8 cellular contexts compared by ENCODE assay signal in genomic region chr3:107927361-107928083, GRCh38.
DNase-seq lines count a peak whose midpoint lies in the region; ATAC-seq and TF ChIP-seq lines count a peak whose summit lies in the region.

No MANE protein-coding gene starts in this region.

- intact Hi-C loops in tibial artery (cut with DNase I; ENCODE audit: low total_unique reads), result loop anchor here (10.0 kb wide), 1 partner anchor 167 kb away; the partner anchor contains the start of gene CD47

- H3K4me3 Mint-ChIP-seq in H9, result peak overlapping the region; percentile 72 to 85
- peak overlapping the region; percentile 87 for H3K4me3 Mint-ChIP-seq in activated naive CD8-positive, alpha-beta T cell treated with anti-CD3 and anti-CD28 coated beads, Interleukin-2, amount 10 ng/mL, durations not matched to agents 7 days and 5 days

- peaks cover 13 to 16% of the 10 kb centered on the region in 2 experiments for H3K4me1 Mint-ChIP-seq in H9
- H3K4me1 Mint-ChIP-seq in activated naive CD8-positive, alpha-beta T cell treated with anti-CD3 and anti-CD28 coated beads, Interleukin-2, amount 10 ng/mL, durations not matched to agents 7 days and 5 days, result peaks cover 8% of the 10 kb centered on the region

- TF ChIP-seq RAD21 in SK-N-SH (IDR thresholded peaks at IDR 0.05; ENCODE audit: low read length), result peak; percentile 72

- H3K9ac ChIP-seq in ES-I3 (ENCODE audit: low read depth, low read length) (peak overlapping the region; percentile 72; the same call in 1 of the 2 replicates), H9 (ENCODE audit: extremely low read depth, insufficient read length, low read length) (no peak overlapping the region), SK-N-SH (0 out of 2 replicates have a peak overlapping the region, but pooled peaks have one; percentile 27), parathyroid adenoma (no peak overlapping the region)

- no peak overlapping the region for H4K91ac ChIP-seq in H9 (ENCODE audit: insufficient read length, low read depth, low read length)

- H2AK5ac ChIP-seq in H9 (ENCODE audit: insufficient read length, low read length), result no peak overlapping the region

- no peak overlapping the region for H2BK120ac ChIP-seq in H9 (ENCODE audit: low read depth, low read length, poor library complexity, severe bottlenecking)

- no peak overlapping the region; a peak in 1 of 7 replicates for H3K27ac Mint-ChIP-seq in H9
- peak overlapping the region; percentile 73 for H3K27ac Mint-ChIP-seq in activated naive CD8-positive, alpha-beta T cell treated with anti-CD3 and anti-CD28 coated beads, Interleukin-2, amount 10 ng/mL, durations not matched to agents 7 days and 5 days

- no peak overlapping the region for H3K56ac ChIP-seq in H9 (ENCODE audit: insufficient read length, low read depth, low read length)

- no peak overlapping the region for H2BK15ac ChIP-seq in H9 (ENCODE audit: low read depth, low read length)

- H2BK20ac ChIP-seq in H9 (ENCODE audit: low read depth, low read length, poor library complexity, severe bottlenecking), result no peak overlapping the region

- CTCF ChIA-PET in SK-N-SH (lab: Yijun Ruan, JAX), result interaction anchor here (0.6 to 3.9 kb wide), 77 partner anchors 8 to 692 kb away, joined by 3 to 25 read pairs (median 4); no protein-coding TSS in a partner anchor

- no peak overlapping the region for H2BK12ac ChIP-seq in H9 (ENCODE audit: insufficient read length, low read depth, low read length)

- TF ChIP-seq EP300 in SK-N-SH (IDR thresholded peaks at IDR 0.05; ENCODE audit: borderline replicate concordance in 1 of 2, low read depth in 1 of 2, low read length in 1 of 2), result peak in 1 of 2 experiments; percentile 8; a peak in 1 of 4 replicates

- no peak overlapping the region for H2BK5ac ChIP-seq in H9 (ENCODE audit: insufficient read length, low read length)

- no peak overlapping the region for H3K18ac ChIP-seq in H9 (ENCODE audit: insufficient read length, low read depth, low read length)

- H4K8ac ChIP-seq in H9 (replicated peaks; ENCODE audit: insufficient read length, low read depth, low read length), result no peak overlapping the region

- H3K79me2 ChIP-seq in H9 (ENCODE audit: insufficient read depth, low read length) (no peaks in the 10 kb centered on the region), SK-N-SH (ENCODE audit: insufficient read depth) (no peaks in the 10 kb centered on the region), parathyroid adenoma (no peaks in the 10 kb centered on the region)

- H3K79me1 ChIP-seq in H9 (ENCODE audit: insufficient read depth, low read depth, low read length, poor library complexity, severe bottlenecking), result no peaks in the 10 kb centered on the region

- peaks cover 0 to 5% (median 0%) of the 10 kb centered on the region in 3 experiments; a peak in 2 of 7 replicates for H3K36me3 Mint-ChIP-seq in H9 (ENCODE audit: insufficient read depth in 1 of 3, low read depth in 3 of 3)
- no peaks in the 10 kb centered on the region for H3K36me3 Mint-ChIP-seq in activated naive CD8-positive, alpha-beta T cell treated with anti-CD3 and anti-CD28 coated beads, Interleukin-2, amount 10 ng/mL, durations not matched to agents 7 days and 5 days

- peak overlapping the region; percentile 87 for H2AFZ ChIP-seq in H9 (ENCODE audit: low read length)
- H2AFZ ChIP-seq in SK-N-SH (ENCODE audit: low read depth), result peak overlapping the region; percentile 91
- H2AFZ ChIP-seq in parathyroid adenoma, result peak overlapping the region; percentile 94

- peak; percentile 96 for ATAC-seq in activated naive CD8-positive, alpha-beta T cell treated with anti-CD3 and anti-CD28 coated beads, Interleukin-2, amount 10 ng/mL, durations not matched to agents 7 days and 5 days (ENCODE audit: low read depth)

- no peaks in the 10 kb centered on the region for H3F3A ChIP-seq in SK-N-SH (replicated peaks; ENCODE audit: insufficient read depth)

- H3K9me3 Mint-ChIP-seq in H9, result no peaks in the 10 kb centered on the region
- H3K9me3 Mint-ChIP-seq in activated naive CD8-positive, alpha-beta T cell treated with anti-CD3 and anti-CD28 coated beads, Interleukin-2, amount 10 ng/mL, durations not matched to agents 7 days and 5 days, result no peaks in the 10 kb centered on the region

- H3T11ph ChIP-seq in H9 (ENCODE audit: low read length), result no peak overlapping the region

- no peaks in the 10 kb centered on the region for H3K9me2 ChIP-seq in SK-N-SH

- H3K4ac ChIP-seq in H9 (ENCODE audit: low read depth, low read length), result no peak overlapping the region

- H3K4me2 ChIP-seq in H9 (ENCODE audit: insufficient read depth, insufficient read length, low read length) (peak overlapping the region; percentile 53), SK-N-SH (peak overlapping the region; percentile 92), parathyroid adenoma (ENCODE audit: low read length) (peak overlapping the region; percentile 94)

- peak overlapping the region; percentile 64 for H3K4me3 ChIP-seq in MG63
- H3K4me3 ChIP-seq in SK-N-SH (ENCODE audit: low read depth in 2 of 2, low read length in 1 of 2), result peak overlapping the region; percentile 64 to 72
- H3K4me3 ChIP-seq in cardiac muscle cell, result peak overlapping the region; percentile 37
- H3K4me3 ChIP-seq in parathyroid adenoma (ENCODE audit: low read depth, low read length), result peak overlapping the region; percentile 60
- peak overlapping the region; percentile 56 to 58 for H3K4me3 ChIP-seq in tibial artery

- H3K27ac ChIP-seq in H9 (ENCODE audit: insufficient read length, low read depth, low read length), result no peak overlapping the region
- H3K27ac ChIP-seq in SK-N-SH (ENCODE audit: low read depth in 2 of 2, low read length in 1 of 2), result no peak overlapping the region; a peak in 1 of 4 replicates
- no peak overlapping the region for H3K27ac ChIP-seq in cardiac muscle cell
- H3K27ac ChIP-seq in parathyroid adenoma, result no peak overlapping the region
- H3K27ac ChIP-seq in tibial artery, result peak overlapping the region; percentile 37 to 43

- H3K23me2 ChIP-seq in H9 (ENCODE audit: insufficient read length, low read depth, low read length, poor library complexity, severe bottlenecking), result peaks cover 7% of the 10 kb centered on the region

- H3K27me3 ChIP-seq in H9 (ENCODE audit: insufficient read depth, low read length), result no peaks in the 10 kb centered on the region; the same call in 1 of the 2 replicates
- no peaks in the 10 kb centered on the region for H3K27me3 ChIP-seq in MG63
- H3K27me3 ChIP-seq in SK-N-SH (ENCODE audit: insufficient read depth), result no peaks in the 10 kb centered on the region
- peaks cover 12% of the 10 kb centered on the region for H3K27me3 ChIP-seq in cardiac muscle cell
- H3K27me3 ChIP-seq in parathyroid adenoma (ENCODE audit: control insufficient read depth, insufficient read depth, low read length), result no peaks in the 10 kb centered on the region
- H3K27me3 ChIP-seq in tibial artery, result no peaks in the 10 kb centered on the region

- H3K4me1 ChIP-seq in ES-I3 (ENCODE audit: insufficient read depth, low read length), result no peaks in the 10 kb centered on the region
- H3K4me1 ChIP-seq in H9 (ENCODE audit: insufficient read depth, low read length), result peaks cover 2% of the 10 kb centered on the region; the same call in 1 of the 2 replicates
- peaks cover 0 to 3% of the 10 kb centered on the region in 2 experiments; a peak in 1 of 4 replicates for H3K4me1 ChIP-seq in SK-N-SH (ENCODE audit: control insufficient read depth in 1 of 2, insufficient read depth in 2 of 2, low read depth in 1 of 2, low read length in 1 of 2)
- peaks cover 5% of the 10 kb centered on the region for H3K4me1 ChIP-seq in cardiac muscle cell (ENCODE audit: low read depth)
- H3K4me1 ChIP-seq in parathyroid adenoma, result peaks cover 4% of the 10 kb centered on the region
- peaks cover 0 to 13% (median 5%) of the 10 kb centered on the region in 4 donors for H3K4me1 ChIP-seq in tibial artery

- H3K27me3 Mint-ChIP-seq in H9 (ENCODE audit: low read depth), result peaks cover 22% of the 10 kb centered on the region
- H3K27me3 Mint-ChIP-seq in activated naive CD8-positive, alpha-beta T cell treated with anti-CD3 and anti-CD28 coated beads, Interleukin-2, amount 10 ng/mL, durations not matched to agents 7 days and 5 days, result peaks cover 8% of the 10 kb centered on the region

- H3K36me3 ChIP-seq in ES-I3 (ENCODE audit: insufficient read depth, low read length), result no peaks in the 10 kb centered on the region
- no peaks in the 10 kb centered on the region for H3K36me3 ChIP-seq in MG63
- no peaks in the 10 kb centered on the region for H3K36me3 ChIP-seq in SK-N-SH (replicated peaks in 1 of 2; ENCODE audit: control insufficient read depth in 1 of 2, insufficient read depth in 2 of 2, low read length in 1 of 2)
- H3K36me3 ChIP-seq in cardiac muscle cell, result no peaks in the 10 kb centered on the region
- H3K36me3 ChIP-seq in parathyroid adenoma (ENCODE audit: control insufficient read depth, insufficient read depth, low read length), result no peaks in the 10 kb centered on the region
- no peaks in the 10 kb centered on the region for H3K36me3 ChIP-seq in tibial artery

- no peak overlapping the region for H4K5ac ChIP-seq in H9 (ENCODE audit: insufficient read length, low read depth, low read length)

- peak; percentile 77 for DNase-seq in H9
- peak; percentile 75 for DNase-seq in MG63
- peak; percentile 91 for DNase-seq in SK-N-SH
- peak; percentile 79 for DNase-seq in activated naive CD8-positive, alpha-beta T cell treated with anti-CD3 and anti-CD28 coated beads, Interleukin-2, amount 10 ng/mL, durations not matched to agents 7 days and 5 days
- DNase-seq in cardiac muscle cell (ENCODE audit: low read depth in 1 of 2, low spot score in 1 of 2), result peak; percentile 76 to 82
- peak; percentile 53 to 77 for DNase-seq in tibial artery

- H3K23ac ChIP-seq in H9 (ENCODE audit: insufficient read length, low read depth, low read length), result no peak overlapping the region

- H4K20me1 ChIP-seq in H9 (ENCODE audit: control insufficient read depth, insufficient read depth, insufficient read length) (no peaks in the 10 kb centered on the region), SK-N-SH (ENCODE audit: insufficient read depth) (no peaks in the 10 kb centered on the region)

- POLR2A ChIA-PET in SK-N-SH (lab: Yijun Ruan, JAX), result interaction anchor here (0.6 to 1.5 kb wide), 2 partner anchors 268 to 478 kb away, joined by 3 read pairs; no protein-coding TSS in a partner anchor
- POLR2A ChIA-PET in activated naive CD8-positive, alpha-beta T cell treated with anti-CD3 and anti-CD28 coated beads, Interleukin-2, amount 10 ng/mL, durations not matched to agents 7 days and 5 days (lab: Charles Lee), result interaction anchor here (1.0 to 1.9 kb wide), 3 partner anchors 48 to 53 kb away, joined by 3 to 4 read pairs (median 4); no protein-coding TSS in a partner anchor

- WGBS in H9 (ENCODE audit: extremely low coverage, insufficient read length, low lambda C conversion rate), result no CpG with 5 or more reads among the region's 55 CpGs
- 6% methylated on average over 33 of the region's 55 CpGs for WGBS in SK-N-SH (ENCODE audit: low lambda C conversion rate)

- TF ChIP-seq CTCF in H9 (conservative IDR thresholded peaks at IDR 0.05) (peak; percentile 97), SK-N-SH (IDR thresholded peaks at IDR 0.05) (peak; percentile 98), cardiac muscle cell (IDR thresholded peaks at IDR 0.05; ENCODE audit: low read depth, low read length) (peak; percentile 97), parathyroid adenoma (IDR thresholded peaks at IDR 0.05) (peak; percentile 89), tibial artery (IDR thresholded peaks at IDR 0.05) (peak; percentile 85 to 87)

- H3K9me3 ChIP-seq in ES-I3 (ENCODE audit: control insufficient read depth, insufficient read depth, low read length), result no peaks in the 10 kb centered on the region; the same call in 1 of the 2 replicates
- no peaks in the 10 kb centered on the region for H3K9me3 ChIP-seq in H9 (ENCODE audit: control insufficient read depth, low read depth, low read length)
- H3K9me3 ChIP-seq in MG63, result no peaks in the 10 kb centered on the region; the same call in 1 of the 2 replicates
- H3K9me3 ChIP-seq in SK-N-SH, result no peaks in the 10 kb centered on the region
- H3K9me3 ChIP-seq in cardiac muscle cell (ENCODE audit: low read depth), result no peaks in the 10 kb centered on the region
- H3K9me3 ChIP-seq in parathyroid adenoma (ENCODE audit: control insufficient read depth, low read length), result no peaks in the 10 kb centered on the region
- no peaks in the 10 kb centered on the region for H3K9me3 ChIP-seq in tibial artery

- 0 out of 2 replicates have a peak overlapping the region, but pooled peaks have one; percentile 47 for H3K14ac ChIP-seq in H9 (ENCODE audit: insufficient read depth, low read length)

Comparison
In these comparisons a context has a peak if more than half of its experiments do, and no peak if none do; other contexts are left out.
1. H3K9ac ChIP-seq: peak in ES-I3 (single experiment) and SK-N-SH (single experiment); none in H9 (single experiment) and parathyroid adenoma (single experiment).
2. H3K27ac ChIP-seq: peak in tibial artery (2 of 2); none in H9 (single experiment), SK-N-SH (0 of 2), cardiac muscle cell (single experiment) and parathyroid adenoma (single experiment).
3. Peak in every context shown above with its lines, with median percentiles within 50 percentile points of each other: DNase-seq, H2AFZ ChIP-seq, H3K4me2 ChIP-seq, CTCF ChIP-seq and H3K4me3 ChIP-seq.